Comparison of ENCODE assay signal across 9 cellular contexts in the genomic region with DNA sequence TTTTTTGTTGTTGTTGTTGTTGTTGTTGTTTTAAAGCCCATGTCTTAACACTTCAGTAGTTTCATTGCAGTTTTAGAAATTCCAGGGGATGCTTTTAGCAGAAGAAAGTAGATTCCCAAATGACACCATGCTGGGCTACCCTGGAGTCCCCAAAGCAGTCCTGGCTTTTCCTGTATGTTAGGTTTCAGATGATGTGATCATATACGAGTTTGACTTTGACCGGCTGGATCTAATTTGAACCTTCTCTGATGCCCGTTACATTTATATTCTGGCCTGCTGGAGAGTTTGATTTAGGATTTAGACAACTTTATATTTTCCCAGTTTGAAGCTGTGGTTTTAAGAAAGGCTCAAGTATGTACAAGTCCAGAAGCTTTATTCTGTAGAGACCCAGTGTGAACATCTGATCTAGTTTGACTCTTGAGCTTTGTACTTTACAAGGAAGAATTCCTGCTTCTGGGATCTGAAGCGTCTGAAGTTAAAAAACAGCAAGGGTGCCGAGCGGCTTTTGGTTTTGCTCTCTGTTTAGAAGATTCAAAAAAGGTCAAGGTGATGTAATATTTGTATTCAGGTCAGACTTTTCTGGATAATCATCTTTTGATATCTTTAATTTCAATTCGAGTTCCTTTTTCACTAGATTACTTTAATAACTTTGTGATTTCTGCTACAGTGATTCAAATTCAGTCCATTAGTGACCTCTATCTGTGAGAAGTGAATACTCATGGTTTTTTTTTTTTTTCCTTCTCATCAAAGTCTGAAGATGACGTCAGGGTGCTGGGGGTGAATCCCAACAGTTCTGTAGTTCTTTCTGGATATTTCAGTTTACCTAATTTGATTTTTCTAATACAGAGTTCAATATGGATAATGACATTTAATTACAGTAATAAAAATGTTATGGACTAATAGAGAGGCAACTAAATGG. TPM values are rescaled to one million over a fixed set of nuclear protein-coding genes. Genes with fewer than 3 reads are reported as not detected.
A peak's percentile ranks its signal among the peaks of the same experiment; 100 is the strongest.
DNase-seq lines count a peak whose midpoint lies in the region; ATAC-seq, FAIRE-seq and TF ChIP-seq lines count a peak whose summit lies in the region.
"Had no signal": no experiment of that assay in that cellular context is flagged by ENCODE, and none has a peak within 500 bp of the region (broad histone marks: within the 10 kb centered on the region; RNA-seq: fewer than 3 reads in every experiment).

No MANE protein-coding gene starts in this region.

- SMC1A ChIA-PET in GM12878 (lab: Charles Lee; ENCODE audit: uncharacterized antibody, unreplicated experiment) = interaction anchor here (1.3 kb wide), 1 partner anchor 12 kb away, joined by 3 read pairs; no protein-coding TSS in a partner anchor

- 0 out of 2 replicates have a peak overlapping the region, but pooled peaks have one; percentile 8 for H2BK120ac ChIP-seq in IMR-90 (ENCODE audit: low read depth, low read length)

- WGBS in IMR-90 (ENCODE audit: extremely low coverage in 2 of 2, insufficient read length in 1 of 2), 2 experiments = no CpG with 5 or more reads among the region's 8 CpGs
- 29% methylated on average over 8 of the region's 8 CpGs for WGBS in GM12878 (ENCODE audit: insufficient coverage, insufficient replicate concordance, low lambda C conversion rate, missing lambda C conversion rate)

- peak; percentile 60 for TF ChIP-seq CTCF in IMR-90 (conservative IDR thresholded peaks at IDR 0.05; ENCODE audit: low read depth, low read length)
- TF ChIP-seq CTCF in GM12878 (IDR thresholded peaks at IDR 0.05 in 2 of 3, conservative IDR thresholded peaks at IDR 0.05 in 1 of 3; ENCODE audit: control insufficient read depth in 2 of 3, extremely low read depth in 1 of 3, insufficient read depth in 1 of 3, low read depth in 3 of 3, low read length in 3 of 3) = no peak

- TF ChIP-seq POLR2A in IMR-90 (IDR thresholded peaks at IDR 0.05; ENCODE audit: low read depth, low read length) = no peak
- no peak for TF ChIP-seq POLR2A in GM12878 (IDR thresholded peaks at IDR 0.05; ENCODE audit: low read depth, low read length)

- no peak for FAIRE-seq in GM12878 (lab: Jason Lieb, UNC)

- H4K20me1 ChIP-seq in IMR-90 (ENCODE audit: insufficient read depth, low read length) (peaks cover 3% of the 10 kb centered on the region; the same call in 1 of the 2 replicates), GM12878 (ENCODE audit: control insufficient read depth, insufficient read depth) (no peaks in the 10 kb centered on the region)

- peak overlapping the region; percentile 8; the same call in 1 of the 2 replicates for H3K18ac ChIP-seq in IMR-90 (ENCODE audit: low read depth, low read length)

- ATAC-seq in IMR-90 (ENCODE audit: low read depth) = no peak
- no peak for ATAC-seq in GM12878
- no peak for ATAC-seq in HG03439 (IDR thresholded peaks at IDR 0.05; ENCODE audit: unreplicated experiment)
- no peak for ATAC-seq in GM21360 (IDR thresholded peaks at IDR 0.05; ENCODE audit: unreplicated experiment)

- H3K9me3 ChIP-seq in IMR-90 (ENCODE audit: control insufficient read depth, insufficient read depth, low read length) = no peaks in the 10 kb centered on the region
- no peaks in the 10 kb centered on the region; the same call in 2 of the 3 replicates for H3K9me3 ChIP-seq in GM12878 (replicated peaks; ENCODE audit: control insufficient read depth, insufficient read depth, low read length)

- peak; percentile 61 for TF ChIP-seq RAD21 in IMR-90 (IDR thresholded peaks at IDR 0.05; ENCODE audit: low read length)
- no peak for TF ChIP-seq RAD21 in GM12878 (IDR thresholded peaks at IDR 0.05; ENCODE audit: insufficient read depth, low read depth, low read length)

- BruUV-seq in IMR-90 (replicated peaks; lab: Mats Ljungman, UMichigan) (TSS peak; percentile 3), GM12878 (replicated peaks; lab: Mats Ljungman, UMichigan) (no TSS peak)

- 0 out of 2 replicates have a peak overlapping the region, but pooled peaks have one; percentile 10 for H3K23ac ChIP-seq in IMR-90 (ENCODE audit: low read depth, low read length)

- POLR2A ChIA-PET in IMR-90 (lab: Charles Lee; ENCODE audit: unreplicated experiment) = interaction anchor here (0.6 to 0.7 kb wide), 2 partner anchors 126 to 1121 kb away, joined by 3 to 5 read pairs; no protein-coding TSS in a partner anchor
- POLR2A ChIA-PET in GM12878 (lab: Charles Lee) = interaction anchor here (0.6 kb wide), 1 partner anchor 95 kb away, joined by 5 read pairs; no protein-coding TSS in a partner anchor

- 0 out of 4 replicates have a peak overlapping the region, but pooled peaks of 1 of the 2 experiments have one; percentile 7 for H4K8ac ChIP-seq in IMR-90 (ENCODE audit: low read depth in 2 of 2, low read length in 2 of 2)

- H2AK5ac ChIP-seq in IMR-90 (ENCODE audit: low read depth, low read length) = no peak overlapping the region

- peak overlapping the region; percentile 51; the same call in 1 of the 2 replicates for H3K27ac ChIP-seq in IMR-90 (ENCODE audit: insufficient read depth, low read length)
- H3K27ac ChIP-seq in GM12878 (ENCODE audit: control insufficient read depth, insufficient read depth) = no peak overlapping the region
- H3K27ac ChIP-seq in layer of hippocampus (ENCODE audit: low read depth, low read length) = peak overlapping the region; percentile 38

- no peaks in the 10 kb centered on the region for H3K9me1 ChIP-seq in IMR-90 (ENCODE audit: insufficient read depth, low read length)

- H3K79me2 ChIP-seq in GM12878 (ENCODE audit: control insufficient read depth, insufficient read depth, low read length) = no peaks in the 10 kb centered on the region

- DNase-seq in A172 (ENCODE audit: low spot score) = peak; percentile 14
- DNase-seq in IMR-90 = peak; percentile 79
- no peak for DNase-seq in GM12878 (ENCODE audit: low read depth, low spot score)
- no peak for DNase-seq in middle frontal gyrus (ENCODE audit: extremely low spot score, low spot score)
- DNase-seq in cerebellum (ENCODE audit: low spot score) = no peak
- DNase-seq: activated B cell treated with CpG ODN at 0.5 μM for 24 hours had no signal

- CTCF ChIA-PET in IMR-90 (lab: Yijun Ruan, JAX) (interaction anchor here (0.5 to 1.4 kb wide), 7 partner anchors 12 to 1803 kb away, joined by 3 to 10 read pairs (median 4); no protein-coding TSS in a partner anchor), GM12878 (lab: Yijun Ruan, JAX) (no interaction called here)

- H3K4me2 ChIP-seq in IMR-90 (ENCODE audit: low read depth, low read length) (peak overlapping the region; percentile 75), GM12878 (ENCODE audit: control insufficient read depth, insufficient read depth) (no peak overlapping the region)

- RAD21 ChIA-PET in GM12878 (lab: Charles Lee; ENCODE audit: unreplicated experiment) = no interaction called here

- H3K79me1 ChIP-seq in IMR-90 (ENCODE audit: low read depth in 1 of 2, low read length in 2 of 2) = peaks cover 7 to 29% of the 10 kb centered on the region in 2 experiments

- no peak overlapping the region for H2AFZ ChIP-seq in IMR-90 (replicated peaks; ENCODE audit: low read length, poor library complexity)
- H2AFZ ChIP-seq in GM12878 (ENCODE audit: control insufficient read depth, low read depth, low read length) = no peak overlapping the region

- H3K4me1 ChIP-seq in IMR-90 (ENCODE audit: control insufficient read depth, insufficient read depth, low read length) (no peaks in the 10 kb centered on the region; the same call in 1 of the 2 replicates), GM12878 (ENCODE audit: control insufficient read depth, insufficient read depth, low read length) (no peaks in the 10 kb centered on the region)

- no peak overlapping the region for H4K5ac ChIP-seq in IMR-90 (ENCODE audit: low read depth, low read length)

- H2BK15ac ChIP-seq in IMR-90 (ENCODE audit: low read depth, low read length) = no peak overlapping the region

- intact Hi-C loops in IMR-90 (cut with micrococcal nuclease) (loop anchor here (1.0 to 10.0 kb wide), 6 partner anchors 77 to 1799 kb away; no protein-coding TSS in a partner anchor), GM12878 (cut with micrococcal nuclease; ENCODE audit: unreplicated experiment) (no loop called here)

- no peak overlapping the region for H2AK9ac ChIP-seq in IMR-90 (replicated peaks; ENCODE audit: low read depth, low read length, poor library complexity)

- no peak overlapping the region for H4K91ac ChIP-seq in IMR-90 (ENCODE audit: insufficient read depth, low read depth, low read length)

- in situ Hi-C loops in IMR-90 (cut with MboI; ENCODE audit: low sequenced_read_pairs) (loop anchor here (25.0 kb wide), 1 partner anchor 501 kb away; no protein-coding TSS in a partner anchor), GM12878 (cut with MboI) (no loop called here)

- dilution Hi-C loops in IMR-90 (cut with HindIII; ENCODE audit: low sequenced_read_pairs, unreplicated experiment) = no loop called here

- peak overlapping the region; percentile 29 for H3K4me3 ChIP-seq in IMR-90 (ENCODE audit: insufficient read depth, low read depth, low read length)
- no peak overlapping the region for H3K4me3 ChIP-seq in GM12878

- no peak for TF ChIP-seq EP300 in GM12878 (IDR thresholded peaks at IDR 0.05; ENCODE audit: borderline replicate concordance in 1 of 2, control insufficient read depth in 1 of 2, low read depth in 2 of 2, low read length in 2 of 2)

- H3K4ac ChIP-seq in IMR-90 (ENCODE audit: low read depth, low read length) = no peak overlapping the region; the same call in 1 of the 2 replicates

- H3K9ac ChIP-seq in IMR-90 (ENCODE audit: low read depth, low read length) = peak overlapping the region; percentile 53
- H3K9ac ChIP-seq in GM12878 (ENCODE audit: control insufficient read depth, insufficient read depth, low read length) = no peak overlapping the region

- no peak overlapping the region for H3K56ac ChIP-seq in IMR-90 (ENCODE audit: extremely low read depth, insufficient read depth, low read length)

- no peak overlapping the region for H3K14ac ChIP-seq in IMR-90 (replicated peaks; ENCODE audit: low read depth, low read length)

- H3K27me3 ChIP-seq in IMR-90 (ENCODE audit: control insufficient read depth, insufficient read depth, low read length) (no peaks in the 10 kb centered on the region), GM12878 (replicated peaks in 1 of 2; ENCODE audit: control insufficient read depth in 2 of 2, insufficient read depth in 2 of 2, low read length in 1 of 2) (no peaks in the 10 kb centered on the region), layer of hippocampus (ENCODE audit: control insufficient read depth, insufficient read depth, low read length) (peaks cover 10% of the 10 kb centered on the region)

- H3K36me3 ChIP-seq in IMR-90 (ENCODE audit: control insufficient read depth, insufficient read depth, low read length) (0 out of 2 replicates have a peak, but pooled peaks cover under 1% of the 10 kb centered on the region), GM12878 (ENCODE audit: control insufficient read depth in 2 of 2, insufficient read depth in 2 of 2, low read length in 1 of 2) (no peaks in the 10 kb centered on the region)

- H2BK20ac ChIP-seq in IMR-90 (ENCODE audit: low read depth, low read length) = no peak overlapping the region

- H2BK5ac ChIP-seq in IMR-90 (ENCODE audit: low read depth, low read length, poor library complexity, severe bottlenecking) = peak overlapping the region; percentile 31

RNA-seq across cellular contexts. Expression of a gene that starts 6.2 kb away (rescaled TPM):
- 3.6 and 11.5 TPM in 2 replicates for total RNA-seq in A172 (2014; rRNA removed; shearing (Covaris generic))
- total RNA-seq in IMR-90 (2012; rRNA removed) (11.1 and 13.1 TPM in 2 replicates), GM12878 (2014; rRNA removed) (not detected in 2 replicates), GM12878 (2014; rRNA removed; fragmentation: Illumina TruSeq; extraction: Trizol) (0.13 TPM in 1 of 2 replicates, not detected in the other), GM12878 (2021) (0.03 and 0.05 TPM in 2 replicates), cerebellum (102 TPM)
- polyA plus RNA-seq in IMR-90 (2012; rRNA removed) (8.8 and 10.2 TPM in 2 replicates), GM12878 (2011; rRNA removed) (not detected in 2 replicates), GM12878 (2014; fragmentation: Illumina TruSeq; extraction: Trizol) (not detected in 2 replicates), GM12878 (2014; fragmentation: Nextera tagmentation; extraction: Ambion mirVana) (not detected), GM12878 (2014; rRNA removed) (not detected in 2 replicates), GM12878 (2016; fragmentation: Nextera tagmentation; extraction: Ambion mirVana) (not detected)
- polyA plus RNA-seq in IMR-90 (2012; cell fraction: cytosol; rRNA removed) = 3.2 and 4.0 TPM in 2 replicates
- polyA plus RNA-seq in IMR-90 (2012; cell fraction: nucleus; rRNA removed; ENCODE audit: low replicate concordance) = 12.2 and 48.3 TPM in 2 replicates
- total RNA-seq in GM12878 (2013; cell fraction: nucleolus; rRNA removed) = not detected in 2 replicates
- polyA plus RNA-seq in GM12878 (2011; ENCODE audit: low read depth) = not detected
- polyA plus RNA-seq in GM12878 (2011; cell fraction: cytosol; rRNA removed) = not detected in 2 replicates
- 0.04 TPM in 1 of 2 replicates, not detected in the other for polyA plus RNA-seq in GM12878 (2011; cell fraction: nucleus; rRNA removed)
- polyA plus RNA-seq in GM12878 (2012) = not detected in 2 replicates
- polyA minus RNA-seq in GM12878 (2011; rRNA and poly(A)+ RNA removed) = not detected in 2 replicates
- not detected in 2 replicates for polyA minus RNA-seq in GM12878 (2011; cell fraction: cytosol; rRNA and poly(A)+ RNA removed)
- polyA minus RNA-seq in GM12878 (2011; cell fraction: nucleus; rRNA and poly(A)+ RNA removed) = not detected in 2 replicates
- total RNA-seq: activated B cell treated with CpG ODN at 0.5 μM for 24 hours had no signal

Comparison
In these comparisons a context has a peak if more than half of its experiments do, and no peak if none do; other contexts are left out.
1. DNase-seq: peak in A172 (single experiment) and IMR-90 (single experiment); none in GM12878 (single experiment), middle frontal gyrus (single experiment) and cerebellum (single experiment).